ENCODE assay signal across 9 cellular contexts in genomic region chr18:31206787-31207381, GRCh38. TPM values are rescaled to one million over a fixed set of nuclear protein-coding genes. Genes with fewer than 3 reads are reported as not detected.
DNase-seq lines count a peak whose midpoint lies in the region; ATAC-seq, FAIRE-seq and TF ChIP-seq lines count a peak whose summit lies in the region.
"Had no signal": no experiment of that assay in that cellular context is flagged by ENCODE, and none has a peak within 500 bp of the region (broad histone marks: within the 10 kb centered on the region; RNA-seq: fewer than 3 reads in every experiment).

No MANE protein-coding gene starts in this region.

- no peak for FAIRE-seq in pancreas (lab: Jason Lieb, UNC)

- intact Hi-C loops in pancreas (cut with DNase I), result no loop called here

- H3K4me3 ChIP-seq in epithelial cell of proximal tubule (ENCODE audit: low read depth, low read length), result peak overlapping the region; percentile 34
- peak overlapping the region in 2 of 4 donors; percentile 5 to 11 for H3K4me3 ChIP-seq in pancreas

- no peaks in the 10 kb centered on the region for H3K36me3 ChIP-seq in pancreas

- peaks cover 3 to 11% (median 4%) of the 10 kb centered on the region in 3 donors for H3K4me1 ChIP-seq in pancreas

- ATAC-seq in GM19023 (IDR thresholded peaks at IDR 0.05; ENCODE audit: unreplicated experiment) (peak; percentile 93), HG03064 (IDR thresholded peaks at IDR 0.05; ENCODE audit: low read depth, unreplicated experiment) (peak; percentile 86), pancreas (peak; percentile 92 to 96 (median 96))

- DNase-seq in 8988T (peak; percentile 15), NCI-H774 (lab: John Stamatoyannopoulos, UW) (peak; percentile 70), epithelial cell of proximal tubule (ENCODE audit: low read depth) (no peak), pancreas (peak; percentile 68 to 86 (median 79)), NCI-H2227 (lab: John Stamatoyannopoulos, UW; ENCODE audit: unreplicated experiment) (no peak), AG08396 (ENCODE audit: low spot score) (no peak)

- H3K27me3 ChIP-seq in pancreas, result no peaks in the 10 kb centered on the region

- WGBS in pancreas, 2 donors, result 28 to 29% methylated on average over 11 of the region's 11 CpGs

- no peaks in the 10 kb centered on the region for H3K9me3 ChIP-seq in pancreas

- peak overlapping the region in 3 of 4 donors; percentile 24 to 55 (median 41) for H3K27ac ChIP-seq in pancreas
- H3K27ac ChIP-seq: C4-2B had no signal

- peak; percentile 44 for TF ChIP-seq CTCF in epithelial cell of proximal tubule (conservative IDR thresholded peaks at IDR 0.05; ENCODE audit: low read depth, low read length)
- TF ChIP-seq CTCF in pancreas (IDR thresholded peaks at IDR 0.05), result peak in 2 of 4 donors; percentile 21 to 39

RNA-seq across cellular contexts. Expression of gene DSC1, which starts 44.2 kb away (rescaled TPM):
- total RNA-seq in epithelial cell of proximal tubule (not detected in 2 replicates), pancreas (not detected)
- not detected for polyA plus RNA-seq in pancreas

Comparison
In these comparisons a context has a peak if more than half of its experiments do, and no peak if none do; other contexts are left out.
1. DNase-seq: peak in 8988T (single experiment), NCI-H774 (single experiment) and pancreas (6 of 6); none in epithelial cell of proximal tubule (single experiment), NCI-H2227 (single experiment) and AG08396 (single experiment).
2. Peak in every context shown above with its lines, with median percentiles within 50 percentile points of each other: ATAC-seq.